In genomic region chr11:116882386-116882785, GRCh38 we compare ENCODE assay signal across 15 cellular contexts.
DNase-seq lines count a peak whose midpoint lies in the region; TF ChIP-seq lines count a peak whose summit lies in the region.
"Had no signal": no experiment of that assay in that cellular context is flagged by ENCODE, and none has a peak within 500 bp of the region (broad histone marks: within the 10 kb centered on the region; RNA-seq: fewer than 3 reads in every experiment).

No MANE protein-coding gene starts in this region.

- in situ Hi-C loops in ACHN (cut with HindIII; ENCODE audit: low pct_ligation_motif_present, low pct_unique_long_range_greater_than_20kb, low sequenced_read_pairs) = no loop called here

- DNase-seq in AG10803 (ENCODE audit: low read depth) = peak; percentile 93
- peak; percentile 81 for DNase-seq in GM03348 (ENCODE audit: low spot score)
- peak; percentile 56 for DNase-seq in adipocyte (ENCODE audit: low read depth)
- peak; percentile 48 for DNase-seq in foreskin melanocyte
- no peak for DNase-seq in ACHN
- no peak for DNase-seq in inferior parietal cortex (ENCODE audit: extremely low spot score)
- no peak for DNase-seq in NCI-H510A (lab: John Stamatoyannopoulos, UW)
- DNase-seq in nephron progenitor cell = no peak
- DNase-seq: dermis blood vessel endothelial cell, GOT3, hypothalamus, NCI-H1417, NCI-H524 treated with DMSO at 0.1 percent for 48 hours, SHP77 treated with DMSO at 0.1 percent for 48 hours had no signal

- H3K27ac Mint-ChIP-seq in nephron progenitor cell = no peak overlapping the region

- TF ChIP-seq CTCF in AG10803 (conservative IDR thresholded peaks at IDR 0.05; ENCODE audit: low read length) (no peak), nephron progenitor cell (IDR thresholded peaks at IDR 0.05) (no peak)

- no peak overlapping the region for H3K9ac ChIP-seq in adipocyte (ENCODE audit: low read length)

- no peak overlapping the region for H3K4me3 Mint-ChIP-seq in nephron progenitor cell

- peaks cover 24% of the 10 kb centered on the region for H3K4me1 Mint-ChIP-seq in nephron progenitor cell

- H3K4me3 ChIP-seq in AG10803 (ENCODE audit: low read length) (no peak overlapping the region), adipocyte (ENCODE audit: low read length) (no peak overlapping the region)
- H3K4me3 ChIP-seq: prostate gland had no signal

- peaks cover 5% of the 10 kb centered on the region for H3K36me3 Mint-ChIP-seq in nephron progenitor cell (ENCODE audit: low read depth)

- peaks cover 5% of the 10 kb centered on the region for H3K27me3 Mint-ChIP-seq in nephron progenitor cell (ENCODE audit: low read depth, poor library complexity)

- H3K36me3 ChIP-seq in adipocyte (ENCODE audit: control insufficient read depth, insufficient read depth, low read length, severe bottlenecking) = no peaks in the 10 kb centered on the region
- H3K36me3 ChIP-seq: prostate gland had no signal

- H3K27me3 ChIP-seq in adipocyte (replicated peaks; ENCODE audit: control insufficient read depth, insufficient read depth, low read length) = no peaks in the 10 kb centered on the region

- no peaks in the 10 kb centered on the region for H3K9me3 ChIP-seq in adipocyte (ENCODE audit: control insufficient read depth, low read length)
- H3K9me3 ChIP-seq: prostate gland had no signal

- peaks cover 12% of the 10 kb centered on the region for H3K4me1 ChIP-seq in adipocyte (ENCODE audit: control insufficient read depth, insufficient read depth, low read length)
- H3K4me1 ChIP-seq: prostate gland had no signal

- no peaks in the 10 kb centered on the region for H3K9me3 Mint-ChIP-seq in nephron progenitor cell

Comparison
In these comparisons a context has a peak if more than half of its experiments do, and no peak if none do; other contexts are left out.
1. DNase-seq: peak in AG10803 (single experiment), GM03348 (single experiment), adipocyte (single experiment) and foreskin melanocyte (single experiment); none in ACHN (single experiment), inferior parietal cortex (single experiment), NCI-H510A (single experiment) and nephron progenitor cell (single experiment).